In genomic region chr2:237692601-237693079, GRCh38 we compare ENCODE assay signal across 8 cellular contexts.
DNase-seq lines count a peak whose midpoint lies in the region; ATAC-seq and TF ChIP-seq lines count a peak whose summit lies in the region.

No MANE protein-coding gene starts in this region.

- intact Hi-C loops in PC-3 (cut with micrococcal nuclease), result loop anchor here (2.0 to 10.0 kb wide), 3 partner anchors 52 to 205 kb away; partner anchors contain the start of genes MLPH and RAMP1
- intact Hi-C loops in colonic mucosa (cut with DNase I), result no loop called here

- DNase-seq in GM12864 (ENCODE audit: low read depth) (no peak), PC-3 (peak; percentile 25), colonic mucosa (no peak), lung microvascular endothelial cell (ENCODE audit: low read depth in 2 of 2) (peak; percentile 47 to 55), type B pancreatic cell (ENCODE audit: extremely low spot score, unreplicated experiment) (no peak), COLO829 (ENCODE audit: low spot score) (no peak)

- H4K20me1 ChIP-seq in PC-3 (ENCODE audit: low read length), result peaks cover 39% of the 10 kb centered on the region

- H3K36me3 Mint-ChIP-seq in type B pancreatic cell, result no peaks in the 10 kb centered on the region

- POLR2A ChIA-PET in HEK293 (lab: Yijun Ruan, JAX) (interaction anchor here (0.5 to 3.2 kb wide), 4 partner anchors 9 to 737 kb away, joined by 3 to 17 read pairs (median 5); no protein-coding TSS in a partner anchor), PC-3 (lab: Charles Lee; ENCODE audit: unreplicated experiment) (interaction anchor here (0.6 kb wide), 1 partner anchor 37 kb away, joined by 7 read pairs; no protein-coding TSS in a partner anchor)

- peak overlapping the region; percentile 99 for H3K27ac Mint-ChIP-seq in type B pancreatic cell

- CTCF ChIA-PET in HEK293 (lab: Yijun Ruan, JAX) (interaction anchor here (0.9 to 2.8 kb wide), 3 partner anchors 19 to 53 kb away, joined by 3 to 11 read pairs (median 5); no protein-coding TSS in a partner anchor), PC-3 (lab: Charles Lee) (no interaction called here)

- TF ChIP-seq CTCF in GM12864 (IDR thresholded peaks at IDR 0.05; ENCODE audit: low read depth, low read length, missing control alignments) (no peak), HEK293 (tag by site-specific recombination; IDR thresholded peaks at IDR 0.05) (0 out of 2 replicates have a peak, but pooled peaks have one; percentile 14), PC-3 (conservative IDR thresholded peaks at IDR 0.05; ENCODE audit: low read depth, low read length) (no peak), colonic mucosa (IDR thresholded peaks at IDR 0.05) (no peak), type B pancreatic cell (conservative IDR thresholded peaks at IDR 0.05) (no peak)

- ATAC-seq in PC-3 (peak; percentile 2), GM21529 (IDR thresholded peaks at IDR 0.05; ENCODE audit: unreplicated experiment) (no peak)

- H3K9me3 ChIP-seq in HEK293 (ENCODE audit: control insufficient read depth, insufficient read depth, low read depth, low read length), result no peaks in the 10 kb centered on the region
- H3K9me3 ChIP-seq in PC-3 (ENCODE audit: low read length), result no peaks in the 10 kb centered on the region
- no peaks in the 10 kb centered on the region for H3K9me3 ChIP-seq in colonic mucosa

- H3K4me1 ChIP-seq in HEK293 (ENCODE audit: control insufficient read depth, insufficient read depth, low read length) (peaks cover 36% of the 10 kb centered on the region), PC-3 (ENCODE audit: insufficient read depth, low read length) (peaks cover 63% of the 10 kb centered on the region), colonic mucosa (peaks cover 29% of the 10 kb centered on the region)

- H3K4me3 Mint-ChIP-seq in type B pancreatic cell, result peak overlapping the region; percentile 89

- peaks cover 50% of the 10 kb centered on the region for H3K4me1 Mint-ChIP-seq in type B pancreatic cell (ENCODE audit: unreplicated experiment)

- peak overlapping the region; percentile 97 for H3K4me3 ChIP-seq in GM12864 (ENCODE audit: low read depth, low read length)
- peak overlapping the region; percentile 78 for H3K4me3 ChIP-seq in HEK293 (ENCODE audit: low read depth, low read length)
- peak overlapping the region; percentile 94 for H3K4me3 ChIP-seq in PC-3 (ENCODE audit: low read length)
- peak overlapping the region; percentile 96 for H3K4me3 ChIP-seq in colonic mucosa

- no peaks in the 10 kb centered on the region for H3K9me2 ChIP-seq in PC-3 (replicated peaks; ENCODE audit: low read length)

- BruUV-seq in PC-3 (replicated peaks; lab: Mats Ljungman, UMichigan), result no TSS peak

- peak overlapping the region; percentile 74 for H3K27ac ChIP-seq in HEK293 (ENCODE audit: extremely low read depth, low read depth, low read length)
- H3K27ac ChIP-seq in PC-3 (ENCODE audit: low read length), result peak overlapping the region; percentile 91
- peak overlapping the region; percentile 98 for H3K27ac ChIP-seq in colonic mucosa

- peaks cover 59% of the 10 kb centered on the region for H3K79me2 ChIP-seq in PC-3 (ENCODE audit: low read length)

- H3F3A ChIP-seq in PC-3 (ENCODE audit: low read length, unreplicated experiment), result peaks cover 10% of the 10 kb centered on the region

- H3K9me3 Mint-ChIP-seq in type B pancreatic cell, result no peaks in the 10 kb centered on the region

- H3K36me3 ChIP-seq in HEK293 (ENCODE audit: control insufficient read depth in 2 of 2, insufficient read depth in 1 of 2, low read length in 2 of 2), result no peaks in the 10 kb centered on the region
- no peaks in the 10 kb centered on the region for H3K36me3 ChIP-seq in PC-3 (ENCODE audit: low read depth, low read length)
- no peaks in the 10 kb centered on the region for H3K36me3 ChIP-seq in colonic mucosa

- H3K27me3 Mint-ChIP-seq in type B pancreatic cell, result peaks cover 17% of the 10 kb centered on the region

- peak overlapping the region; percentile 49; the same call in 1 of the 2 replicates for H2AFZ ChIP-seq in PC-3 (ENCODE audit: low read length)

- H3K9ac ChIP-seq in PC-3 (ENCODE audit: low read length) (peak overlapping the region; percentile 99), colonic mucosa (ENCODE audit: low read depth in 2 of 2, low read length in 2 of 2) (peak overlapping the region; percentile 97 to 99)

- H3K27me3 ChIP-seq in PC-3 (ENCODE audit: low read length) (no peaks in the 10 kb centered on the region), colonic mucosa (no peaks in the 10 kb centered on the region)

- H3K4me2 ChIP-seq in PC-3 (ENCODE audit: low read length), result peak overlapping the region; percentile 93

TF ChIP-seq in HEK293, 187 proteins besides CTCF, POLR2A, EP300 and RAD21 (continues in another document):
- TF ChIP-seq, protein P1, sequence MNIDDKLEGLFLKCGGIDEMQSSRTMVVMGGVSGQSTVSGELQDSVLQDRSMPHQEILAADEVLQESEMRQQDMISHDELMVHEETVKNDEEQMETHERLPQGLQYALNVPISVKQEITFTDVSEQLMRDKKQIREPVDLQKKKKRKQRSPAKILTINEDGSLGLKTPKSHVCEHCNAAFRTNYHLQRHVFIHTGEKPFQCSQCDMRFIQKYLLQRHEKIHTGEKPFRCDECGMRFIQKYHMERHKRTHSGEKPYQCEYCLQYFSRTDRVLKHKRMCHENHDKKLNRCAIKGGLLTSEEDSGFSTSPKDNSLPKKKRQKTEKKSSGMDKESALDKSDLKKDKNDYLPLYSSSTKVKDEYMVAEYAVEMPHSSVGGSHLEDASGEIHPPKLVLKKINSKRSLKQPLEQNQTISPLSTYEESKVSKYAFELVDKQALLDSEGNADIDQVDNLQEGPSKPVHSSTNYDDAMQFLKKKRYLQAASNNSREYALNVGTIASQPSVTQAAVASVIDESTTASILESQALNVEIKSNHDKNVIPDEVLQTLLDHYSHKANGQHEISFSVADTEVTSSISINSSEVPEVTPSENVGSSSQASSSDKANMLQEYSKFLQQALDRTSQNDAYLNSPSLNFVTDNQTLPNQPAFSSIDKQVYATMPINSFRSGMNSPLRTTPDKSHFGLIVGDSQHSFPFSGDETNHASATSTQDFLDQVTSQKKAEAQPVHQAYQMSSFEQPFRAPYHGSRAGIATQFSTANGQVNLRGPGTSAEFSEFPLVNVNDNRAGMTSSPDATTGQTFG (tag by site-specific recombination; IDR thresholded peaks at IDR 0.05; ENCODE audit: borderline replicate concordance), result no peak
- TF ChIP-seq ZBTB11 (tag by site-specific recombination; conservative IDR thresholded peaks at IDR 0.05; ENCODE audit: low read depth) (0 out of 2 replicates have a peak, but pooled peaks have one; percentile 20), ZNF473 (tag by site-specific recombination; IDR thresholded peaks at IDR 0.05) (no peak), ZNF10 (tag by site-specific recombination; IDR thresholded peaks at IDR 0.05) (no peak), ZBTB8A (tag by site-specific recombination; IDR thresholded peaks at IDR 0.05) (peak; percentile 93), ZBTB1 (tag by site-specific recombination; IDR thresholded peaks at IDR 0.05) (no peak), ZNF514 (tag by site-specific recombination; IDR thresholded peaks at IDR 0.05) (no peak), ZBTB26 (tag by site-specific recombination; optimal IDR thresholded peaks at IDR 0.05) (peak; percentile 86)

Comparison
In these comparisons a context has a peak if more than half of its experiments do, and no peak if none do; other contexts are left out.
1. DNase-seq: peak in PC-3 (single experiment) and lung microvascular endothelial cell (2 of 2); none in GM12864 (single experiment), colonic mucosa (single experiment), type B pancreatic cell (single experiment) and COLO829 (single experiment).
2. Peak in every context shown above with its lines, with median percentiles within 50 percentile points of each other: H3K4me3 ChIP-seq and H3K27ac ChIP-seq.